In genomic region chr20:21235713-21236445, GRCh38 we compare ENCODE assay signal across 8 cellular contexts.
DNase-seq lines count a peak whose midpoint lies in the region; ATAC-seq lines count a peak whose summit lies in the region.

No MANE protein-coding gene starts in this region.

- peak; percentile 71 for ATAC-seq in HG02798 (IDR thresholded peaks at IDR 0.05; ENCODE audit: poor library complexity, unreplicated experiment)
- peak; percentile 83 for ATAC-seq in left colon

- DNase-seq in DMS153 treated with DMSO at 0.1 percent for 48 hours (lab: John Stamatoyannopoulos, UW; ENCODE audit: unreplicated experiment) (peak; percentile 80), NCI-H460 (ENCODE audit: extremely low read depth, low read depth) (peak; percentile 64), cerebellum (ENCODE audit: low spot score) (peak; percentile 25), left colon (peak; percentile 31 to 78), mesenteric fat pad (ENCODE audit: low spot score) (no peak)
- DNase-seq in activated CD4-positive, alpha-beta T cell treated with anti-CD3 and anti-CD28 coated beads for 24 hours (ENCODE audit: low read depth in 2 of 2), result peak; percentile 55 to 59
- peak; percentile 72 for DNase-seq in stimulated activated CD4-positive, alpha-beta T cell treated with anti-CD3 and anti-CD28 coated beads, Interleukin-4, amount 100 ng/mL, for 24 hours

- intact Hi-C loops in left colon (cut with DNase I, micrococcal nuclease), result loop anchor here in 1 of 2 donors (5.0 kb wide), 1 partner anchor 266 kb away; no protein-coding TSS in a partner anchor
